20 cellular contexts compared by ENCODE assay signal in the genomic region with DNA sequence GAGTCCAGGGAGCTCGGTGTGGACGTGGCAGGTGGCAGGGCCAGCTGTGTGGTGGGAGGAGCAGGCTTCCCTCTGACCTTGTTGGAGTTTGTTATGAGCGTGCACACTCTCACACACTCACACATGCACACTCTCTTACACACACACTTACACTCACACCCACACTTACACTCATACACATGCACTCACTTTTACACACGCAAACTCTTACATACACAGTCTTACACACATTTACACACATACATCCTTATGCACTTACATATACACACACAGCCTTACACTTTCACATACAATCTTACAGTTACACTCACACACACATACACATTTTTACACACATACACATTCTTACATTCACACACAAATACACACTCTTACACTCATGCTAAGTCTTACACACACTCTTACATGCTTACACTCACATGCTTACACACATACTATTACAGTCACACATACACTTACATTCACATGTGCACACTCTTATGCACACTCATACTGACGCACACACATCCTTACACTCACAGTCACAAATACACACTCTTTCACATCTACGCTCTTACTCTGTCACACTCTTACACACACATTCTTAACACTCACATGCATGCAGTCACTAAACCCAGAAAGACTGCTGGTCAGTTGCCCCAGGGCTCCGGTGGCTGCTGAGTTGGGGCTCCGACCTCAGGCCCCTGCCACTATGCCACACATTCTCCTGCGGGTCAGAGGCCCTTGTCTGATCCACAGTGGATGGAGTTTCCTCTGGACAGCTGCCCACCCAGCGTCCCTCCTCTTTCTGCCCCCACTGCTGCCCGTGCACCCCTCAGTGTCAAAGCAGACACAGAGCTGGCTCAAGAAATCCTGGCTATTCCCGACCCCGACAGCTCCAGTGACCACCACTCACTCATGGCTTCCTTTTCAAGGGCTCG.
DNase-seq lines count a peak whose midpoint lies in the region; ATAC-seq, FAIRE-seq and TF ChIP-seq lines count a peak whose summit lies in the region.
"Had no signal": no experiment of that assay in that cellular context is flagged by ENCODE, and none has a peak within 500 bp of the region (broad histone marks: within the 10 kb centered on the region; RNA-seq: fewer than 3 reads in every experiment).

No MANE protein-coding gene starts in this region.

- no peak overlapping the region for H4K8ac ChIP-seq in mesendoderm (ENCODE audit: low read depth, low read length)

- FAIRE-seq in HTR-8/SVneo (lab: Jason Lieb, UNC), result peak; percentile 36
- FAIRE-seq: GM12891 had no signal

- H3K27ac ChIP-seq in BLaER1, result peak overlapping the region; percentile 39; the same call in 1 of the 2 replicates
- H3K27ac ChIP-seq in mesendoderm (ENCODE audit: low read depth, low read length), result peak overlapping the region; percentile 24
- H3K27ac ChIP-seq: PC-9, SJSA1 had no signal

- H3K4me2 ChIP-seq in BLaER1, result peak overlapping the region; percentile 85
- peak overlapping the region; percentile 20 for H3K4me2 ChIP-seq in mesendoderm (ENCODE audit: low read length)
- H3K4me2 ChIP-seq: PC-9 had no signal

- H3K18ac ChIP-seq in mesendoderm (ENCODE audit: low read length), result peak overlapping the region; percentile 15

- H3K9ac ChIP-seq in BLaER1 (no peak overlapping the region; the same call in 1 of the 2 replicates), mesendoderm (ENCODE audit: low read length) (peak overlapping the region; percentile 54)

- no peak overlapping the region for H2BK120ac ChIP-seq in mesendoderm (ENCODE audit: low read depth, low read length)

- peak overlapping the region; percentile 80 for H2AK5ac ChIP-seq in mesendoderm (ENCODE audit: low read length)

- no peak for ATAC-seq in HG03045 (IDR thresholded peaks at IDR 0.05; ENCODE audit: unreplicated experiment)

- TF ChIP-seq CTCF in chondrocyte (IDR thresholded peaks at IDR 0.05), result no peak

- H3K9me3 ChIP-seq in BLaER1, result no peaks in the 10 kb centered on the region
- H3K9me3 ChIP-seq: SJSA1 had no signal

- no peaks in the 10 kb centered on the region for H3K79me2 ChIP-seq in mesendoderm (ENCODE audit: control insufficient read depth, insufficient read depth, low read length)

- peak overlapping the region; percentile 21 for H3K4ac ChIP-seq in mesendoderm (ENCODE audit: low read depth, low read length)

- H3K4me3 Mint-ChIP-seq in chondrocyte (ENCODE audit: unreplicated experiment), result no peak overlapping the region
- H3K4me3 Mint-ChIP-seq: HFFc6 had no signal

- H3K36me3 ChIP-seq in BLaER1, result no peaks in the 10 kb centered on the region
- H3K36me3 ChIP-seq in mesendoderm (ENCODE audit: control insufficient read depth, insufficient read depth, low read length), result no peaks in the 10 kb centered on the region
- H3K36me3 ChIP-seq: SJSA1 had no signal

- H3K23ac ChIP-seq in mesendoderm (ENCODE audit: low read length), result no peak overlapping the region

- H2BK5ac ChIP-seq in mesendoderm (ENCODE audit: low read length), result peak overlapping the region; percentile 28

- peaks cover 35% of the 10 kb centered on the region for H3K27me3 Mint-ChIP-seq in chondrocyte (ENCODE audit: low read depth)

- no peaks in the 10 kb centered on the region for H3K9me3 Mint-ChIP-seq in chondrocyte (ENCODE audit: low read depth)
- H3K9me3 Mint-ChIP-seq: HFFc6 had no signal

- H3K27me3 ChIP-seq in BLaER1, result no peaks in the 10 kb centered on the region
- H3K27me3 ChIP-seq in mesendoderm (ENCODE audit: insufficient read depth, low read length, poor library complexity), result no peaks in the 10 kb centered on the region

- H3K4me1 Mint-ChIP-seq in chondrocyte (ENCODE audit: low read depth), result no peaks in the 10 kb centered on the region

- no peaks in the 10 kb centered on the region for H3K36me3 Mint-ChIP-seq in chondrocyte (ENCODE audit: low read depth)

- WGBS in mesendoderm (ENCODE audit: extremely low coverage, insufficient coverage, low lambda C conversion rate), result 100% methylated on average over 3 of the region's 14 CpGs

- no peak overlapping the region for H2BK15ac ChIP-seq in mesendoderm (replicated peaks; ENCODE audit: low read depth)

- H3K79me1 ChIP-seq in mesendoderm (ENCODE audit: low read length), result peaks cover 2% of the 10 kb centered on the region

- H3K4me1 ChIP-seq in BLaER1 (peaks cover 31% of the 10 kb centered on the region), mesendoderm (ENCODE audit: control insufficient read depth, low read depth, low read length) (peaks cover 5% of the 10 kb centered on the region)
- H3K4me1 ChIP-seq: SJSA1 had no signal

- no peaks in the 10 kb centered on the region for H4K20me1 ChIP-seq in BLaER1

- no peak overlapping the region for H3K27ac Mint-ChIP-seq in chondrocyte (ENCODE audit: unreplicated experiment)
- H3K27ac Mint-ChIP-seq: HFFc6 had no signal

- peak overlapping the region; percentile 83 for H3K56ac ChIP-seq in mesendoderm (ENCODE audit: low read length)

- no peak for DNase-seq in HTR-8/SVneo (ENCODE audit: insufficient read length, low spot score)
- peak; percentile 60 for DNase-seq in chondrocyte (ENCODE audit: low spot score)
- DNase-seq in mesendoderm, result no peak
- DNase-seq in activated naive CD4-positive, alpha-beta T cell (lab: John Stamatoyannopoulos, UW), result no peak
- no peak for DNase-seq in HPDE6-E6E7 (ENCODE audit: extremely low spot score)
- no peak for DNase-seq in A172 (ENCODE audit: low spot score)
- DNase-seq: 8988T, C1 segment of cervical spinal cord, DND-41, GDM1, HFFc6, KBM-7, NCI-H1436 treated with DMSO at 0.1 percent for 48 hours, NCI-H2081, NCI-H510A, PC-9 had no signal

- H3K4me3 ChIP-seq in BLaER1, result peak overlapping the region; percentile 35; the same call in 1 of the 2 replicates
- no peak overlapping the region for H3K4me3 ChIP-seq in mesendoderm (ENCODE audit: low read length)
- H3K4me3 ChIP-seq: PC-9, SJSA1 had no signal

- H4K5ac ChIP-seq in mesendoderm (ENCODE audit: low read length), result no peak overlapping the region
